Comparison of ENCODE assay signal across 8 cellular contexts in genomic region chr9:132406554-132407122, GRCh38. TPM values are rescaled to one million over a fixed set of nuclear protein-coding genes. Genes with fewer than 3 reads are reported as not detected.
A peak's percentile ranks its signal among the peaks of the same experiment; 100 is the strongest.
DNase-seq lines count a peak whose midpoint lies in the region; ATAC-seq, FAIRE-seq and TF ChIP-seq lines count a peak whose summit lies in the region.

TTF1 (minus strand) TSS chr9:132406840; CDS start chr9:132402821, 4,019 bp downstream.

- peaks cover 20% of the 10 kb centered on the region for H3K27me3 Mint-ChIP-seq in progenitor cell of endocrine pancreas

- 1% methylated on average over 25 to 33 of the region's 33 CpGs for WGBS in adrenal gland, 4 donors
- 2% methylated on average over 30 to 33 of the region's 33 CpGs for whole genome bisulfite sequencing in upper lobe of left lung, 2 donors

- peak; percentile 88 for ATAC-seq in HG02885 (IDR thresholded peaks at IDR 0.05; ENCODE audit: poor library complexity, unreplicated experiment)
- peak; percentile 86 to 93 for ATAC-seq in upper lobe of left lung (ENCODE audit: low FRiP score in 2 of 2)

- peaks cover 0 to 9% of the 10 kb centered on the region in 2 donors for H3K36me3 ChIP-seq in adrenal gland (replicated peaks in 1 of 2)
- H3K36me3 ChIP-seq in left ventricle myocardium inferior, result peaks cover 16% of the 10 kb centered on the region
- H3K36me3 ChIP-seq in upper lobe of left lung, result peaks cover 0 to 16% (median 10%) of the 10 kb centered on the region in 4 donors

- H3K4me1 ChIP-seq in adrenal gland (replicated peaks in 1 of 2) (peaks cover 8 to 35% of the 10 kb centered on the region in 2 donors), left ventricle myocardium inferior (peaks cover 74% of the 10 kb centered on the region), upper lobe of left lung (peaks cover 33 to 55% (median 39%) of the 10 kb centered on the region in 4 donors)

- H3K36me3 Mint-ChIP-seq in progenitor cell of endocrine pancreas (ENCODE audit: insufficient read depth), result peaks cover 6% of the 10 kb centered on the region

- H3K9me3 ChIP-seq in adrenal gland (replicated peaks in 1 of 3), result no peaks in the 10 kb centered on the region
- H3K9me3 ChIP-seq in left ventricle myocardium inferior (replicated peaks), result no peaks in the 10 kb centered on the region
- H3K9me3 ChIP-seq in upper lobe of left lung, result no peaks in the 10 kb centered on the region

- intact Hi-C loops in T-helper 1 cell treated with Interleukin-12 subunit alpha and Interleukin-12 subunit beta and Interleukin-4 antibody, amounts not matched to agents 30 ng/mL and 1 ng/mL, for 36 hours (cut with micrococcal nuclease), result loop anchor here (1.0 to 10.0 kb wide), 10 partner anchors 51 to 1282 kb away; partner anchors contain the start of genes GTF3C4, GTF3C5, MED27 and NTNG2
- intact Hi-C loops in adrenal gland (cut with DNase I), result no loop called here
- intact Hi-C loops in left ventricle myocardium inferior (cut with micrococcal nuclease), result no loop called here

- H3K27ac ChIP-seq in adrenal gland, result no peak within 1 kb of the TSS
- peak within 1 kb of the TSS; percentile 91 for H3K27ac ChIP-seq in left ventricle myocardium inferior (replicated peaks)
- peak within 1 kb of the TSS in 3 of 4 donors; percentile 52 to 71 (median 62) for H3K27ac ChIP-seq in upper lobe of left lung

- peak within 1 kb of the TSS; percentile 89 for H3K27ac Mint-ChIP-seq in progenitor cell of endocrine pancreas

- TF ChIP-seq POLR2A in GM12892 (IDR thresholded peaks at IDR 0.05; ENCODE audit: low read depth, low read length) (peak; percentile 76), adrenal gland (IDR thresholded peaks at IDR 0.05) (no peak), upper lobe of left lung (IDR thresholded peaks at IDR 0.05) (peak in 2 of 4 donors; percentile 40 to 52)

- no peaks in the 10 kb centered on the region for H3K9me3 Mint-ChIP-seq in progenitor cell of endocrine pancreas (ENCODE audit: low read depth)

- peaks cover 23% of the 10 kb centered on the region for H3K27me3 ChIP-seq in adrenal gland
- peaks cover 25% of the 10 kb centered on the region for H3K27me3 ChIP-seq in left ventricle myocardium inferior (ENCODE audit: low read depth)
- H3K27me3 ChIP-seq in upper lobe of left lung, result peaks cover 0 to 13% (median 8%) of the 10 kb centered on the region in 4 donors

- H3K4me3 Mint-ChIP-seq in progenitor cell of endocrine pancreas (ENCODE audit: low read depth), result peak within 1 kb of the TSS; percentile 86

- TF ChIP-seq EP300 in upper lobe of left lung (IDR thresholded peaks at IDR 0.05), result no peak

- H3K4me3 ChIP-seq in adrenal gland, result peak within 1 kb of the TSS; percentile 12 to 76 (median 35)
- peak within 1 kb of the TSS; percentile 93 for H3K4me3 ChIP-seq in left ventricle myocardium inferior
- H3K4me3 ChIP-seq in upper lobe of left lung, result peak within 1 kb of the TSS; percentile 73 to 87 (median 82)

- peak; percentile 90 for FAIRE-seq in GM12892 (lab: Jason Lieb, UNC)

- peaks cover 19% of the 10 kb centered on the region for H3K4me1 Mint-ChIP-seq in progenitor cell of endocrine pancreas (ENCODE audit: low read depth)

- TF ChIP-seq CTCF in adrenal gland (IDR thresholded peaks at IDR 0.05) (no peak), left ventricle myocardium inferior (IDR thresholded peaks at IDR 0.05; ENCODE audit: borderline replicate concordance) (no peak), progenitor cell of endocrine pancreas (IDR thresholded peaks at IDR 0.05; ENCODE audit: unreplicated experiment) (no peak), upper lobe of left lung (IDR thresholded peaks at IDR 0.05) (peak in 1 of 6 experiments; percentile 9)

- DNase-seq in GM12892 (ENCODE audit: insufficient read length) (peak; percentile 86), NCI-H1694 treated with DMSO at 0.1 percent for 48 hours (lab: John Stamatoyannopoulos, UW) (peak; percentile 70), adrenal gland (peak; percentile 89 to 96 (median 91)), left ventricle myocardium inferior (peak; percentile 90), progenitor cell of endocrine pancreas (ENCODE audit: low spot score, unreplicated experiment) (peak; percentile 66), upper lobe of left lung (peak; percentile 88 to 97)

RNA-seq across cellular contexts. Expression of gene TTF1, which starts in this region (rescaled TPM):
- polyA plus RNA-seq in GM12892 (2012; ENCODE audit: missing spikeins), result 20.4 TPM
- total RNA-seq in T-helper 1 cell treated with Interleukin-12 subunit alpha and Interleukin-12 subunit beta and Interleukin-4 antibody, amounts not matched to agents 30 ng/mL and 1 ng/mL, for 36 hours, result 23.5 and 24.4 TPM in 2 replicates
- total RNA-seq in adrenal gland (10 to 100 TPM in 3 of 8 donors, 1 to 10 TPM in 5; 6.9 to 11.4 (median 8.4) TPM), left ventricle myocardium inferior (16.2 TPM), progenitor cell of endocrine pancreas (17.9 and 18.5 TPM in 2 replicates), upper lobe of left lung (10 to 100 TPM in 4 of 6 donors, 1 to 10 TPM in 2; 7.7 to 16.9 (median 12.3) TPM)
- 10 to 100 TPM in 2 of 3 donors, 1 to 10 TPM in 1; 10.0 to 18.7 (median 11.8) TPM for polyA plus RNA-seq in adrenal gland

Comparison
In these comparisons a context has a peak if more than half of its experiments do, and no peak if none do; other contexts are left out.
1. H3K27ac ChIP-seq: peak in left ventricle myocardium inferior (single experiment) and upper lobe of left lung (3 of 4); none in adrenal gland (0 of 5).
2. H3K4me3 ChIP-seq: peak in every context shown above with its lines; median percentile 93 in left ventricle myocardium inferior; 82 in upper lobe of left lung; 35 in adrenal gland.
3. Peak in every context shown above with its lines, with median percentiles within 50 percentile points of each other: DNase-seq.